10 cellular contexts compared by ENCODE assay signal in the genomic region with DNA sequence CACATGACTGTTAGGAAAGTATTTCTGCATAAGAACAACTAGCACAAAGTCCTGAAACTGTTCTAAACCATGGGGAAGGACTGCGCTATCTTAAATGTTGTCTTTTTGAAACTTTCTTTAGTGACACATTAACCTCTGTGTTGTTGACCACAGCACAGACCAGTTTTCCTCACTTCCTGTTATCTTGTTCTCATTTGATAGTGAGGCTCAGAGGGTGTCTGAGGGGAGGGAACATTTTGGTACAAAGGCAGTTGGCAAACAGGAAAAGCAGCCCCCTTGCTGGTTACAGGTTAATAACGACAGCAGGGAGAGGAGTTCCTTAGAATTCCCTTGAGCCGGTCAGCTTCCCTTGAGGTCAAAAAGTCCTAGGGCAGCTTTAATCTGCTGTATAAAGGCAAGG.
DNase-seq lines count a peak whose midpoint lies in the region; ATAC-seq and TF ChIP-seq lines count a peak whose summit lies in the region.
"Had no signal": no experiment of that assay in that cellular context is flagged by ENCODE, and none has a peak within 500 bp of the region (broad histone marks: within the 10 kb centered on the region; RNA-seq: fewer than 3 reads in every experiment).

No MANE protein-coding gene starts in this region.

- H2AFZ ChIP-seq in OCI-LY7 (ENCODE audit: low read length) (no peak overlapping the region), Karpas-422 (ENCODE audit: low read length) (no peak overlapping the region)

- WGBS in heart right ventricle, 2 donors, result 28% methylated on average over 3 of the region's 3 CpGs
- 37 to 42% (median 42%) methylated on average over 3 of the region's 3 CpGs for WGBS in ovary, 3 donors

- H3K4me2 ChIP-seq in OCI-LY7 (ENCODE audit: low read length) (no peak overlapping the region), Karpas-422 (ENCODE audit: low read depth, low read length, poor library complexity, severe bottlenecking) (no peak overlapping the region)

- TF ChIP-seq EP300 in ovary (IDR thresholded peaks at IDR 0.05), result no peak

- H3K4me1 Mint-ChIP-seq in endothelial cell (ENCODE audit: unreplicated experiment), result peaks cover 5% of the 10 kb centered on the region

- no peak overlapping the region for H3K4me3 ChIP-seq in OCI-LY7 (ENCODE audit: low read depth, low read length, poor library complexity, severe bottlenecking)
- no peak overlapping the region for H3K4me3 ChIP-seq in heart right ventricle
- no peak overlapping the region for H3K4me3 ChIP-seq in Karpas-422 (ENCODE audit: low read length)
- no peak overlapping the region for H3K4me3 ChIP-seq in ovary

- H3K27me3 Mint-ChIP-seq in endothelial cell (ENCODE audit: unreplicated experiment), result no peaks in the 10 kb centered on the region

- H3K4me1 ChIP-seq in OCI-LY7 (ENCODE audit: insufficient read depth, low read length, poor library complexity, severe bottlenecking), result no peaks in the 10 kb centered on the region
- no peaks in the 10 kb centered on the region for H3K4me1 ChIP-seq in heart right ventricle
- H3K4me1 ChIP-seq in Karpas-422 (ENCODE audit: low read length), result no peaks in the 10 kb centered on the region
- no peaks in the 10 kb centered on the region for H3K4me1 ChIP-seq in ovary (ENCODE audit: insufficient read depth)

- H4K20me1 ChIP-seq in OCI-LY7 (ENCODE audit: insufficient read depth, low read length) (no peaks in the 10 kb centered on the region), Karpas-422 (ENCODE audit: insufficient read depth, low read depth, low read length) (no peaks in the 10 kb centered on the region)

- no peaks in the 10 kb centered on the region for H3K27me3 ChIP-seq in heart right ventricle
- no peaks in the 10 kb centered on the region for H3K27me3 ChIP-seq in Karpas-422 (ENCODE audit: low read length)
- H3K27me3 ChIP-seq in ovary, result no peaks in the 10 kb centered on the region

- H3K79me2 ChIP-seq in OCI-LY7 (ENCODE audit: insufficient read depth, low read depth, low read length) (no peaks in the 10 kb centered on the region), Karpas-422 (ENCODE audit: low read length) (no peaks in the 10 kb centered on the region)

- no peaks in the 10 kb centered on the region for H3K9me2 ChIP-seq in OCI-LY7 (ENCODE audit: insufficient read depth, low read length)
- 0 out of 2 replicates have a peak, but pooled peaks cover 5% of the 10 kb centered on the region for H3K9me2 ChIP-seq in Karpas-422 (replicated peaks; ENCODE audit: insufficient read depth, low read length)

- peak; percentile 7 for DNase-seq in endothelial cell (ENCODE audit: low spot score)
- no peak for DNase-seq in OCI-LY7 (ENCODE audit: low spot score)
- no peak for DNase-seq in heart right ventricle
- no peak for DNase-seq in Karpas-422
- no peak for DNase-seq in ovary
- DNase-seq: activated T-cell treated with anti-CD3 and anti-CD28 coated beads for 4 hours had no signal

- TF ChIP-seq CTCF in endothelial cell (IDR thresholded peaks at IDR 0.05; ENCODE audit: unreplicated experiment) (no peak), OCI-LY7 (conservative IDR thresholded peaks at IDR 0.05; ENCODE audit: low read length) (no peak), heart right ventricle (IDR thresholded peaks at IDR 0.05) (no peak), ovary (IDR thresholded peaks at IDR 0.05) (no peak)

- H3K36me3 ChIP-seq in OCI-LY7 (ENCODE audit: insufficient read depth, low read length) (no peaks in the 10 kb centered on the region), heart right ventricle (no peaks in the 10 kb centered on the region), Karpas-422 (ENCODE audit: insufficient read depth, low read length) (no peaks in the 10 kb centered on the region), ovary (no peaks in the 10 kb centered on the region)

- intact Hi-C loops in OCI-LY7 (cut with micrococcal nuclease; ENCODE audit: unreplicated experiment) (loop anchor here (10.0 kb wide), 1 partner anchor 61 kb away; no protein-coding TSS in a partner anchor), heart right ventricle (cut with DNase I) (no loop called here), ovary (cut with DNase I) (loop anchor here in 1 of 4 donors (10.0 kb wide), 1 partner anchor 201 kb away; no protein-coding TSS in a partner anchor)

- ATAC-seq in GM18502 (IDR thresholded peaks at IDR 0.05; ENCODE audit: poor library complexity, unreplicated experiment), result peak; percentile 95
- peak; percentile 99 for ATAC-seq in GM21528 (IDR thresholded peaks at IDR 0.05; ENCODE audit: low FRiP score, unreplicated experiment)
- ATAC-seq in HG03378 (IDR thresholded peaks at IDR 0.05; ENCODE audit: unreplicated experiment), result peak; percentile 99
- no peak for ATAC-seq in heart right ventricle

- BruUV-seq in OCI-LY7 (replicated peaks; lab: Mats Ljungman, UMichigan), result no TSS peak

- H3K27ac Mint-ChIP-seq in endothelial cell (ENCODE audit: unreplicated experiment), result peak overlapping the region; percentile 48

- H3K9me3 ChIP-seq in OCI-LY7 (ENCODE audit: low read length) (no peaks in the 10 kb centered on the region), heart right ventricle (peaks cover 0 to 8% (median 0%) of the 10 kb centered on the region in 11 donors), Karpas-422 (ENCODE audit: low read length) (peaks cover 14% of the 10 kb centered on the region; the same call in 1 of the 2 replicates), ovary (no peaks in the 10 kb centered on the region)

- CTCF ChIA-PET in OCI-LY7 (lab: Charles Lee; ENCODE audit: unreplicated experiment), result no interaction called here

- no peaks in the 10 kb centered on the region for H3K36me3 Mint-ChIP-seq in endothelial cell (ENCODE audit: low read depth, unreplicated experiment)
- H3K36me3 Mint-ChIP-seq: CD14-positive monocyte had no signal

- H3K9ac ChIP-seq in Karpas-422 (ENCODE audit: low read length), result no peak overlapping the region

- H3K4me3 Mint-ChIP-seq in endothelial cell (ENCODE audit: unreplicated experiment), result no peak overlapping the region
- H3K4me3 Mint-ChIP-seq: CD14-positive monocyte had no signal

- H3K27ac ChIP-seq in OCI-LY7 (ENCODE audit: low read depth, low read length, poor library complexity, severe bottlenecking), result no peak overlapping the region
- no peak overlapping the region for H3K27ac ChIP-seq in heart right ventricle
- H3K27ac ChIP-seq in Karpas-422 (ENCODE audit: low read length), result no peak overlapping the region
- no peak overlapping the region for H3K27ac ChIP-seq in ovary

- H3K9me3 Mint-ChIP-seq in endothelial cell (ENCODE audit: unreplicated experiment), result no peaks in the 10 kb centered on the region

- TF ChIP-seq POLR2A in ovary (IDR thresholded peaks at IDR 0.05), result no peak

- POLR2A ChIA-PET in OCI-LY7 (lab: Charles Lee), result no interaction called here

Comparison
In these comparisons a context has a peak if more than half of its experiments do, and no peak if none do; other contexts are left out.
1. ATAC-seq: peak in GM18502 (single experiment), GM21528 (single experiment) and HG03378 (single experiment); none in heart right ventricle (0 of 8).